19 cellular contexts compared by ENCODE assay signal in genomic region chrX:150200361-150200760, GRCh38.
DNase-seq lines count a peak whose midpoint lies in the region; ATAC-seq, FAIRE-seq and TF ChIP-seq lines count a peak whose summit lies in the region.
"Had no signal": no experiment of that assay in that cellular context is flagged by ENCODE, and none has a peak within 500 bp of the region (broad histone marks: within the 10 kb centered on the region; RNA-seq: fewer than 3 reads in every experiment).

No MANE protein-coding gene starts in this region.

- H3K4me1 Mint-ChIP-seq in activated T-helper 17 cell treated with anti-CD3 and anti-CD28 coated beads, Interleukin-2, amount 50 U/mL, for 72 hours, result peaks cover 5% of the 10 kb centered on the region
- peaks cover 40% of the 10 kb centered on the region for H3K4me1 Mint-ChIP-seq in osteocyte (ENCODE audit: unreplicated experiment)
- H3K4me1 Mint-ChIP-seq: activated naive CD4-positive, alpha-beta T cell treated with anti-CD3 and anti-CD28 coated beads, Interleukin-2, amount 50 U/mL, for 24 hours; endodermal cell had no signal

- H3K27ac ChIP-seq in small intestine (ENCODE audit: low read depth in 1 of 2, low read length in 1 of 2), result no peak overlapping the region
- H3K27ac ChIP-seq: colonic mucosa, prostate gland, thyroid gland had no signal

- no peak overlapping the region for H3K4me3 ChIP-seq in small intestine (ENCODE audit: low read depth in 1 of 2, low read length in 2 of 2)
- H3K4me3 ChIP-seq: colonic mucosa, gastroesophageal sphincter, prostate gland, thyroid gland had no signal

- H3K36me3 Mint-ChIP-seq in activated T-helper 17 cell treated with anti-CD3 and anti-CD28 coated beads, Interleukin-2, amount 50 U/mL, for 72 hours (ENCODE audit: low read depth), result no peaks in the 10 kb centered on the region
- no peaks in the 10 kb centered on the region for H3K36me3 Mint-ChIP-seq in osteocyte (ENCODE audit: unreplicated experiment)
- H3K36me3 Mint-ChIP-seq: activated naive CD4-positive, alpha-beta T cell treated with anti-CD3 and anti-CD28 coated beads, Interleukin-2, amount 50 U/mL, for 24 hours had no signal

- no peaks in the 10 kb centered on the region for H3K9me3 Mint-ChIP-seq in activated T-helper 17 cell treated with anti-CD3 and anti-CD28 coated beads, Interleukin-2, amount 50 U/mL, for 72 hours
- H3K9me3 Mint-ChIP-seq in osteocyte (ENCODE audit: unreplicated experiment), result peaks cover 5% of the 10 kb centered on the region
- H3K9me3 Mint-ChIP-seq: activated naive CD4-positive, alpha-beta T cell treated with anti-CD3 and anti-CD28 coated beads, Interleukin-2, amount 50 U/mL, for 24 hours; stimulated activated naive CD8-positive, alpha-beta T cell treated with anti-CD3 and anti-CD28 coated beads, Interleukin-15, amount 100 ng/mL, for 72 hours had no signal

- no peaks in the 10 kb centered on the region for H3K9me3 ChIP-seq in small intestine (ENCODE audit: control insufficient read depth, low read depth)
- H3K9me3 ChIP-seq: colonic mucosa, gastroesophageal sphincter, prostate gland, thyroid gland had no signal

- no peaks in the 10 kb centered on the region for H3K36me3 ChIP-seq in small intestine (ENCODE audit: control insufficient read depth in 2 of 2, insufficient read depth in 2 of 2, low read length in 2 of 2)
- H3K36me3 ChIP-seq: colonic mucosa, gastroesophageal sphincter, prostate gland, thyroid gland had no signal

- peak overlapping the region; percentile 66 for H3K27ac Mint-ChIP-seq in activated T-helper 17 cell treated with anti-CD3 and anti-CD28 coated beads, Interleukin-2, amount 50 U/mL, for 72 hours
- peak overlapping the region; percentile 83 for H3K27ac Mint-ChIP-seq in osteocyte (ENCODE audit: unreplicated experiment)
- H3K27ac Mint-ChIP-seq: activated naive CD4-positive, alpha-beta T cell treated with anti-CD3 and anti-CD28 coated beads, Interleukin-2, amount 50 U/mL, for 24 hours; endodermal cell; stimulated activated naive CD8-positive, alpha-beta T cell treated with anti-CD3 and anti-CD28 coated beads, Interleukin-15, amount 100 ng/mL, for 72 hours had no signal

- DNase-seq in ACHN (peak; percentile 0), osteocyte (ENCODE audit: extremely low spot score, unreplicated experiment) (peak; percentile 76), NCI-H226 (no peak), RCC 7860 (ENCODE audit: low spot score) (no peak), small intestine (no peak)
- DNase-seq in effector CD8-positive, alpha-beta T cell (lab: John Stamatoyannopoulos, UW), result no peak
- DNase-seq: colonic mucosa, endodermal cell, hippocampal formation, NCI-H146, NCI-H2171, NCI-H524 treated with DMSO at 0.1 percent for 48 hours had no signal

- in situ Hi-C loops in ACHN (cut with HindIII; ENCODE audit: low pct_ligation_motif_present, low pct_unique_long_range_greater_than_20kb, low sequenced_read_pairs), result no loop called here

- 88 to 100% (median 88%) methylated on average over 1 to 2 of the region's 2 CpGs for WGBS in small intestine, 3 donors

- no peaks in the 10 kb centered on the region for H3K4me1 ChIP-seq in small intestine (ENCODE audit: control insufficient read depth in 2 of 2, insufficient read depth in 1 of 2, low read depth in 1 of 2, low read length in 1 of 2)
- H3K4me1 ChIP-seq: colonic mucosa, gastroesophageal sphincter, prostate gland, thyroid gland had no signal

- no peaks in the 10 kb centered on the region for H3K27me3 Mint-ChIP-seq in activated T-helper 17 cell treated with anti-CD3 and anti-CD28 coated beads, Interleukin-2, amount 50 U/mL, for 72 hours
- no peaks in the 10 kb centered on the region for H3K27me3 Mint-ChIP-seq in osteocyte (ENCODE audit: unreplicated experiment)
- H3K27me3 Mint-ChIP-seq: activated naive CD4-positive, alpha-beta T cell treated with anti-CD3 and anti-CD28 coated beads, Interleukin-2, amount 50 U/mL, for 24 hours; stimulated activated naive CD8-positive, alpha-beta T cell treated with anti-CD3 and anti-CD28 coated beads, Interleukin-15, amount 100 ng/mL, for 72 hours had no signal

- H3K4me3 Mint-ChIP-seq in activated T-helper 17 cell treated with anti-CD3 and anti-CD28 coated beads, Interleukin-2, amount 50 U/mL, for 72 hours, result no peak overlapping the region
- no peak overlapping the region for H3K4me3 Mint-ChIP-seq in osteocyte (ENCODE audit: unreplicated experiment)
- H3K4me3 Mint-ChIP-seq: activated naive CD4-positive, alpha-beta T cell treated with anti-CD3 and anti-CD28 coated beads, Interleukin-2, amount 50 U/mL, for 24 hours; endodermal cell had no signal

- TF ChIP-seq CTCF in osteocyte (IDR thresholded peaks at IDR 0.05), result no peak

- H3K27me3 ChIP-seq in small intestine (ENCODE audit: control insufficient read depth in 2 of 2, insufficient read depth in 2 of 2, low read length in 2 of 2), result no peaks in the 10 kb centered on the region
- H3K27me3 ChIP-seq: colonic mucosa, gastroesophageal sphincter, thyroid gland had no signal

- ATAC-seq in HG02981 (IDR thresholded peaks at IDR 0.05; ENCODE audit: unreplicated experiment), result peak; percentile 4
- ATAC-seq in activated T-helper 17 cell treated with anti-CD3 and anti-CD28 coated beads, Interleukin-2, amount 50 U/mL, for 72 hours (replicated peaks), result no peak

- FAIRE-seq in RCC 7860 (lab: Jason Lieb, UNC), result no peak
- FAIRE-seq in small intestine (lab: Jason Lieb, UNC), result no peak

Comparison
In these comparisons a context has a peak if more than half of its experiments do, and no peak if none do; other contexts are left out.
1. DNase-seq: peak in ACHN (single experiment) and osteocyte (single experiment); none in effector CD8-positive, alpha-beta T cell (single experiment), NCI-H226 (single experiment), RCC 7860 (single experiment) and small intestine (single experiment).